1 cellular context compared by ENCODE assay signal in genomic region chrX:12974217-12974796, GRCh38.
TF ChIP-seq lines count a peak whose summit lies in the region.

No MANE protein-coding gene starts in this region.

TF ChIP-seq in GM12878, 131 proteins besides CTCF, POLR2A, EP300 and RAD21:
- TF ChIP-seq NRF1 (conservative IDR thresholded peaks at IDR 0.05; ENCODE audit: low read depth, low read length): no peak
- TF ChIP-seq ZNF24 (IDR thresholded peaks at IDR 0.05): no peak
- no peak for TF ChIP-seq SIN3A (IDR thresholded peaks at IDR 0.05; ENCODE audit: low read depth, low read length)
- no peak for TF ChIP-seq MYC (IDR thresholded peaks at IDR 0.05; ENCODE audit: insufficient read depth, insufficient read length, insufficient replicate concordance, low read length, severe bottlenecking)
- no peak for TF ChIP-seq ZZZ3 (IDR thresholded peaks at IDR 0.05; ENCODE audit: control insufficient read depth, insufficient read length, low read depth)
- TF ChIP-seq KLF5 (IDR thresholded peaks at IDR 0.05; ENCODE audit: partially characterized antibody): no peak
- no peak for TF ChIP-seq ZNF217 (IDR thresholded peaks at IDR 0.05)
- TF ChIP-seq SMARCA5 (IDR thresholded peaks at IDR 0.05): no peak
- TF ChIP-seq MEF2B (IDR thresholded peaks at IDR 0.05; ENCODE audit: partially characterized antibody, poor library complexity, severe bottlenecking): no peak
- no peak for TF ChIP-seq ASH2L (IDR thresholded peaks at IDR 0.05; ENCODE audit: borderline replicate concordance, low read depth)
